8 cellular contexts compared by ENCODE assay signal in genomic region chr7:30134011-30134410, GRCh38. TPM values are rescaled to one million over a fixed set of nuclear protein-coding genes. Genes with fewer than 3 reads are reported as not detected.
A peak's percentile ranks its signal among the peaks of the same experiment; 100 is the strongest.
DNase-seq lines count a peak whose midpoint lies in the region; ATAC-seq and TF ChIP-seq lines count a peak whose summit lies in the region.

No MANE protein-coding gene starts in this region.

- peaks cover 2% of the 10 kb centered on the region for H3K36me3 Mint-ChIP-seq in T-helper 17 cell (ENCODE audit: low read depth)

- no peak for TF ChIP-seq CTCF in HCT116 (IDR thresholded peaks at IDR 0.05 in 2 of 3, conservative IDR thresholded peaks at IDR 0.05 in 1 of 3; ENCODE audit: borderline replicate concordance in 1 of 3, insufficient read depth in 1 of 3, low read depth in 2 of 3, low read length in 2 of 3)
- no peak for TF ChIP-seq CTCF in gastroesophageal sphincter (IDR thresholded peaks at IDR 0.05)

- H3K4me3 Mint-ChIP-seq in T-helper 17 cell, result peak overlapping the region; percentile 91

- RAD21 ChIA-PET in HCT116 (lab: Charles Lee; ENCODE audit: low non-redundant PET in 1 of 2, low total read pairs in 2 of 2, uncharacterized antibody in 2 of 2, unreplicated experiment in 2 of 2), result no interaction called here

- H3K27ac Mint-ChIP-seq in T-helper 17 cell, result peak overlapping the region; percentile 91

- CTCF ChIA-PET in HCT116 (lab: Charles Lee), result interaction anchor here (1.2 kb wide), 1 partner anchor 62 kb away, joined by 3 read pairs; no protein-coding TSS in a partner anchor

- H3K9me3 ChIP-seq in HCT116 (ENCODE audit: control insufficient read depth in 1 of 2, insufficient read depth in 1 of 2, low read depth in 1 of 2, low read length in 2 of 2), result no peaks in the 10 kb centered on the region
- no peaks in the 10 kb centered on the region for H3K9me3 ChIP-seq in T-helper 17 cell (ENCODE audit: control insufficient read depth, low read length, poor library complexity, severe bottlenecking)
- no peaks in the 10 kb centered on the region for H3K9me3 ChIP-seq in gastroesophageal sphincter
- no peaks in the 10 kb centered on the region for H3K9me3 ChIP-seq in skeletal muscle tissue (ENCODE audit: control insufficient read depth in 3 of 3, low read length in 3 of 3)

- DNase-seq in HCT116 (ENCODE audit: low read depth, low spot score) (no peak), T-helper 17 cell (no peak), H4 (ENCODE audit: low spot score) (no peak), NCI-H524 treated with DMSO at 0.1 percent for 48 hours (lab: John Stamatoyannopoulos, UW) (no peak)

- H2AFZ ChIP-seq in HCT116 (ENCODE audit: low read depth, low read length, poor library complexity, severe bottlenecking), result peak overlapping the region; percentile 41

- peaks cover 15% of the 10 kb centered on the region for H3K4me1 Mint-ChIP-seq in T-helper 17 cell

- H3K27ac ChIP-seq in HCT116 (ENCODE audit: low read depth, low read length) (no peak overlapping the region), gastroesophageal sphincter (peak overlapping the region; percentile 89 to 99 (median 92)), skeletal muscle tissue (ENCODE audit: low read depth, low read length) (peak overlapping the region; percentile 50)

- H3K9ac ChIP-seq in HCT116 (ENCODE audit: low read length) (peak overlapping the region; percentile 12), skeletal muscle tissue (ENCODE audit: low read depth in 1 of 3, low read length in 3 of 3) (peak overlapping the region in 2 of 3 donors; percentile 64 to 77)

- peaks cover 6% of the 10 kb centered on the region for H3K27me3 Mint-ChIP-seq in T-helper 17 cell

- H3K27me3 ChIP-seq in HCT116 (ENCODE audit: insufficient read depth, low read length) (no peaks in the 10 kb centered on the region), gastroesophageal sphincter (no peaks in the 10 kb centered on the region), skeletal muscle tissue (ENCODE audit: control insufficient read depth in 3 of 3, insufficient read depth in 3 of 3, low read length in 3 of 3) (no peaks in the 10 kb centered on the region)

- no peak for TF ChIP-seq EP300 in gastroesophageal sphincter (IDR thresholded peaks at IDR 0.05)

- BruUV-seq in HCT116 (replicated peaks; lab: Mats Ljungman, UMichigan), result no TSS peak

- no peak for TF ChIP-seq RAD21 in HCT116 (IDR thresholded peaks at IDR 0.05; ENCODE audit: low read depth)

- TF ChIP-seq POLR2A in HCT116 (IDR thresholded peaks at IDR 0.05; ENCODE audit: borderline replicate concordance, extremely low read depth, insufficient read depth, insufficient read length) (no peak), gastroesophageal sphincter (IDR thresholded peaks at IDR 0.05) (no peak)

- H3K36me3 ChIP-seq in HCT116 (ENCODE audit: control insufficient read depth in 1 of 2, insufficient read depth in 2 of 2, low read length in 2 of 2) (no peaks in the 10 kb centered on the region), gastroesophageal sphincter (no peaks in the 10 kb centered on the region), skeletal muscle tissue (ENCODE audit: control insufficient read depth in 3 of 3, insufficient read depth in 3 of 3, low read length in 3 of 3) (no peaks in the 10 kb centered on the region)

- intact Hi-C loops in HCT116 (cut with micrococcal nuclease), result no loop called here

- H3K9me2 ChIP-seq in HCT116 (ENCODE audit: insufficient read depth), result no peaks in the 10 kb centered on the region

- ATAC-seq in HCT116 (no peak), T-helper 17 cell (no peak), gastroesophageal sphincter (peak; percentile 19), GM21360 (IDR thresholded peaks at IDR 0.05; ENCODE audit: unreplicated experiment) (no peak), esophagus mucosa (no peak)

- POLR2A ChIA-PET in HCT116 (lab: Charles Lee), result no interaction called here

- no peaks in the 10 kb centered on the region for H4K20me1 ChIP-seq in HCT116 (ENCODE audit: insufficient read depth)

- H3K4me3 ChIP-seq in HCT116 (replicated peaks in 1 of 2; ENCODE audit: low read depth in 1 of 2, low read length in 2 of 2), result peak overlapping the region; percentile 39 to 65
- peak overlapping the region; percentile 78 to 96 for H3K4me3 ChIP-seq in gastroesophageal sphincter
- H3K4me3 ChIP-seq in skeletal muscle tissue (ENCODE audit: low read length in 3 of 3), result peak overlapping the region; percentile 66 to 85 (median 68)

- peak overlapping the region; percentile 81 for H3K4me2 ChIP-seq in HCT116 (ENCODE audit: low read length)

- 15 to 23% methylated on average over 5 to 7 of the region's 7 CpGs for WGBS in gastroesophageal sphincter (ENCODE audit: low coverage in 1 of 2), 2 donors

- H3K4me1 ChIP-seq in HCT116 (ENCODE audit: control insufficient read depth in 1 of 2, insufficient read depth in 2 of 2, low read length in 2 of 2) (peaks cover 4 to 15% of the 10 kb centered on the region in 2 experiments), gastroesophageal sphincter (peaks cover 0 to 36% (median 8%) of the 10 kb centered on the region in 3 donors), skeletal muscle tissue (ENCODE audit: control insufficient read depth in 3 of 3, insufficient read depth in 3 of 3, low read length in 3 of 3) (peaks cover 9 to 19% (median 14%) of the 10 kb centered on the region in 3 donors)

- no peaks in the 10 kb centered on the region for H3K79me2 ChIP-seq in HCT116 (ENCODE audit: insufficient read depth, low read length)

TF ChIP-seq in HCT116, 20 proteins besides CTCF, POLR2A, EP300 and RAD21 (continues in another document):
- TF ChIP-seq ZBTB33 (IDR thresholded peaks at IDR 0.05; ENCODE audit: extremely low read depth, insufficient replicate concordance, low read length) (no peak), CEBPB (IDR thresholded peaks at IDR 0.05; ENCODE audit: low read depth) (no peak), MAX (IDR thresholded peaks at IDR 0.05) (no peak), SP1 (IDR thresholded peaks at IDR 0.05; ENCODE audit: low read depth) (no peak), YY1 (IDR thresholded peaks at IDR 0.05; ENCODE audit: extremely low read depth, insufficient replicate concordance, low read depth, low read length) (no peak), FOSL1 (IDR thresholded peaks at IDR 0.05; ENCODE audit: low read depth) (no peak), JUND (IDR thresholded peaks at IDR 0.05) (no peak), EZH2 (IDR thresholded peaks at IDR 0.05) (no peak), ATF3 (IDR thresholded peaks at IDR 0.05) (no peak), SRF (IDR thresholded peaks at IDR 0.05; ENCODE audit: low read depth) (no peak), SIN3A (IDR thresholded peaks at IDR 0.05; ENCODE audit: low read depth) (no peak), ZNF274 (IDR thresholded peaks at IDR 0.05; ENCODE audit: low read depth, low read length) (no peak), ZFX (IDR thresholded peaks at IDR 0.05) (no peak), REST (IDR thresholded peaks at IDR 0.05; ENCODE audit: low read depth) (no peak), EGR1 (IDR thresholded peaks at IDR 0.05; ENCODE audit: low read depth) (no peak)

RNA-seq across cellular contexts. Expression of gene MTURN, which starts 0.8 kb away (rescaled TPM):
- total RNA-seq in HCT116 (2021; ENCODE audit: unreplicated experiment) (7.5 TPM), T-helper 17 cell (10 to 100 TPM; 25.1 to 91.0 TPM), gastroesophageal sphincter (100 to 1,000 TPM; 196 to 252 (median 225) TPM), skeletal muscle tissue (74.6 TPM), esophagus mucosa (6.1 TPM)
- polyA plus RNA-seq in HCT116 (2012), result 2.6 and 3.8 TPM in 2 replicates
- total RNA-seq in H4 (2014; rRNA removed; shearing (Covaris generic)), result 4.8 and 5.9 TPM in 2 replicates
